9 cellular contexts compared by ENCODE assay signal in genomic region chr10:116810895-116811294, GRCh38. TPM values are rescaled to one million over a fixed set of nuclear protein-coding genes. Genes with fewer than 3 reads are reported as not detected.
"Had no signal": no experiment of that assay in that cellular context is flagged by ENCODE, and none has a peak within 500 bp of the region (broad histone marks: within the 10 kb centered on the region; RNA-seq: fewer than 3 reads in every experiment).

No MANE protein-coding gene starts in this region.

- H3K27ac ChIP-seq: GM23248 had no signal

- H3K9me3 Mint-ChIP-seq: H9 had no signal

- H3K36me3 Mint-ChIP-seq: IgD-negative memory B cell had no signal

- H3K27ac Mint-ChIP-seq: H9, IgD-negative memory B cell had no signal

- H3K9ac ChIP-seq: GM23248 had no signal

- FAIRE-seq: H54, HTR-8/SVneo had no signal

- DNase-seq: GM23248, GOT3, H9, HCEC 1CT, KG1 had no signal

- H2AFZ ChIP-seq: GM23248 had no signal

- H3K4me3 Mint-ChIP-seq: H9 had no signal

- H3K4me3 ChIP-seq: GM23248 had no signal

RNA-seq across cellular contexts. Expression of gene ENO4, which starts 38.4 kb away (rescaled TPM):
- total RNA-seq: HT-29 had no signal
